Comparison of ENCODE assay signal across 8 cellular contexts in the genomic region with DNA sequence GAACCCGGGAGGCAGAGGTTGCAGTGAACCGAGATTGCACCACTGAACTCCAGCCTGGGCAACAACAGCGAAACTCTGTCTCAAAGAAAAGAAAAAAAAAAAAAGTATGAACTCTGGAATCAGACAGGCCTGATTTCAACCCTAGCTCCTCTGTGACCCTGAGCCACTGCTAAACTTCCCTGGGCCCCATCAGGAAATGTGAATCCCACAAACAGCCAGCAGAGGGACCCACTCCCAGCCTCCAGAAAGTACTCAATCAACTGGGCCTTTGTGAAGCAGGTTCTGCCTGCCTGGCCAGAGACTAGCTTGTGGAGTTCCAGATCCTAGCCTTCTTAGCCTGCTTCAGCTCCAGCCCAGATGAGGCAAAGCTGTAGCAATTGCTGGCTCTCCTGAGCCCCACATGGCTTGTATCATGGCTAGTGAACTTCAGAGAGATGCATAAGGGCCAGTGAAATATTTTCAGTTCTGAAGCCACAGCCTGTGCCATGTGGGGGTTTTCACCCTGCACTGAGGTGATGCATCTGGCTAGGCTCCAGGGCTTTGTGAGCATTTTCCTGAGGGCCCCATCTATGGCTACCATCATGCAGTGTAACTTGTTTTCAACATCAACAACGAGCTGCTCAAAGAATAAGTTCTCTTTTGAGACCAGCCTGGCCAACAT. TPM values are rescaled to one million over a fixed set of nuclear protein-coding genes. Genes with fewer than 3 reads are reported as not detected.
A peak's percentile ranks its signal among the peaks of the same experiment; 100 is the strongest.
DNase-seq lines count a peak whose midpoint lies in the region; ATAC-seq, FAIRE-seq and TF ChIP-seq lines count a peak whose summit lies in the region.

No MANE protein-coding gene starts in this region.

- H3K9me3 ChIP-seq in A549 (no peaks in the 10 kb centered on the region), lower lobe of right lung (no peaks in the 10 kb centered on the region)

- H3K9me3 Mint-ChIP-seq in WTC11 = no peaks in the 10 kb centered on the region

- no peaks in the 10 kb centered on the region for H3K36me3 Mint-ChIP-seq in WTC11

- FAIRE-seq in A549 (lab: Jason Lieb, UNC) (no peak), GM12892 (lab: Jason Lieb, UNC) (peak; percentile 73)

- peaks cover 3% of the 10 kb centered on the region; the same call in 1 of the 2 replicates for H3K4me1 Mint-ChIP-seq in WTC11

- no peak overlapping the region for H3K27ac ChIP-seq in A549
- H3K27ac ChIP-seq in coronary artery = no peak overlapping the region
- no peak overlapping the region for H3K27ac ChIP-seq in lower lobe of right lung
- no peak overlapping the region for H3K27ac ChIP-seq in substantia nigra (ENCODE audit: low read depth, low read length, poor library complexity, severe bottlenecking)

- no peak for TF ChIP-seq EP300 in A549 (IDR thresholded peaks at IDR 0.05)

- H3K4me3 ChIP-seq in A549 (no peak overlapping the region), coronary artery (no peak overlapping the region), lower lobe of right lung (no peak overlapping the region)

- peak; percentile 46 to 56 for DNase-seq in A549 (ENCODE audit: low read depth in 1 of 2, low spot score in 1 of 2)
- no peak for DNase-seq in GM12892 (ENCODE audit: insufficient read length)
- DNase-seq in NCI-H146 (lab: John Stamatoyannopoulos, UW) = peak; percentile 45
- peak; percentile 48 for DNase-seq in WTC11 (ENCODE audit: low spot score)
- DNase-seq in coronary artery (ENCODE audit: low spot score) = no peak
- DNase-seq in lower lobe of right lung = peak; percentile 52
- DNase-seq in substantia nigra (lab: John Stamatoyannopoulos, UW) = peak in 38 of 49 donors; percentile 0 to 56 (median 19)

- intact Hi-C loops in lower lobe of right lung (cut with DNase I) = no loop called here

- H3K4me3 Mint-ChIP-seq in WTC11 = no peak overlapping the region

- TF ChIP-seq CTCF in A549 (IDR thresholded peaks at IDR 0.05) (peak; percentile 46), WTC11 (IDR thresholded peaks at IDR 0.05) (0 out of 2 replicates have a peak, but pooled peaks have one; percentile 23), coronary artery (IDR thresholded peaks at IDR 0.05) (peak; percentile 12), lower lobe of right lung (IDR thresholded peaks at IDR 0.05) (peak; percentile 57)

- CTCF ChIA-PET in A549 (lab: Yijun Ruan, JAX) = interaction anchor here (0.5 to 4.3 kb wide), 12 partner anchors 10 to 1100 kb away, joined by 3 to 40 read pairs (median 5); partner anchors contain the start of gene EOLA1
- CTCF ChIA-PET in WTC11 (lab: Charles Lee) = interaction anchor here (0.6 to 2.4 kb wide), 17 partner anchors 10 to 252 kb away, joined by 3 to 33 read pairs (median 4); partner anchors contain the start of gene EOLA1

- H3K4me2 ChIP-seq in A549 = no peak overlapping the region

- TF ChIP-seq RAD21 in A549 (conservative IDR thresholded peaks at IDR 0.05 in 1 of 2, IDR thresholded peaks at IDR 0.05 in 1 of 2) = peak; percentile 41 to 49; a peak in 4 of 5 replicates

- peak; percentile 83 to 94 for ATAC-seq in A549
- ATAC-seq in HG02798 (IDR thresholded peaks at IDR 0.05; ENCODE audit: poor library complexity, unreplicated experiment) = peak; percentile 87
- ATAC-seq in WTC11 = peak; percentile 89
- ATAC-seq in lower lobe of right lung = peak; percentile 75 to 84

- H3K27me3 Mint-ChIP-seq in WTC11 (ENCODE audit: low read depth) = peaks cover 19% of the 10 kb centered on the region

- no peaks in the 10 kb centered on the region for H3K36me3 ChIP-seq in lower lobe of right lung

- TF ChIP-seq POLR2A in A549 (IDR thresholded peaks at IDR 0.05; ENCODE audit: low read length) (no peak), GM12892 (IDR thresholded peaks at IDR 0.05; ENCODE audit: low read depth, low read length) (no peak)

- H3K27ac Mint-ChIP-seq in WTC11 = no peak overlapping the region

- H3K4me1 ChIP-seq in A549 (no peaks in the 10 kb centered on the region), lower lobe of right lung (no peaks in the 10 kb centered on the region)

- POLR2A ChIA-PET in A549 (lab: Yijun Ruan, JAX) (interaction anchor here (1.3 kb wide), 1 partner anchor 27 kb away, joined by 6 read pairs; the partner anchor contains the start of gene EOLA1), WTC11 (lab: Charles Lee) (interaction anchor here (1.2 kb wide), 1 partner anchor 27 kb away, joined by 6 read pairs; no protein-coding TSS in a partner anchor)

- no peaks in the 10 kb centered on the region for H3K27me3 ChIP-seq in lower lobe of right lung (ENCODE audit: low read depth)

- WGBS in A549 (ENCODE audit: missing lambda C conversion rate) = 80% methylated on average over 4 of the region's 4 CpGs

TF ChIP-seq in A549, 52 proteins besides CTCF, POLR2A, EP300 and RAD21:
- TF ChIP-seq SMC3 (IDR thresholded peaks at IDR 0.05) = peak; percentile 48; the same call in 2 of the 3 replicates
- no peak for TF ChIP-seq ELK1 (IDR thresholded peaks at IDR 0.05; ENCODE audit: low read depth, low read length)
- TF ChIP-seq RNF2 (IDR thresholded peaks at IDR 0.05; ENCODE audit: borderline replicate concordance, low read depth) = no peak

TF ChIP-seq in WTC11, 78 proteins besides CTCF, POLR2A, EP300 and RAD21:
- TF ChIP-seq, protein P1, sequence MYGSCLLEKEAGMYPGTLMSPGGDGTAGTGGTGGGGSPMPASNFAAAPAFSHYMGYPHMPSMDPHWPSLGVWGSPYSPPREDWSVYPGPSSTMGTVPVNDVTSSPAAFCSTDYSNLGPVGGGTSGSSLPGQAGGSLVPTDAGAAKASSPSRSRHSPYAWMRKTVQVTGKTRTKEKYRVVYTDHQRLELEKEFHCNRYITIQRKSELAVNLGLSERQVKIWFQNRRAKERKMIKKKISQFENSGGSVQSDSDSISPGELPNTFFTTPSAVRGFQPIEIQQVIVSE (CRISPR knock-in tag; IDR thresholded peaks at IDR 0.05; ENCODE audit: borderline replicate concordance) = no peak
- TF ChIP-seq JAZF1 (CRISPR knock-in tag; IDR thresholded peaks at IDR 0.05) (no peak), ZNF396 (CRISPR knock-in tag; IDR thresholded peaks at IDR 0.05; ENCODE audit: borderline replicate concordance) (no peak), OVOL2 (CRISPR knock-in tag; IDR thresholded peaks at IDR 0.05; ENCODE audit: borderline replicate concordance) (no peak), NFYB (CRISPR knock-in tag; conservative IDR thresholded peaks at IDR 0.05; ENCODE audit: low read depth) (no peak), ZSCAN18 (CRISPR knock-in tag; IDR thresholded peaks at IDR 0.05) (no peak), ZNF317 (CRISPR knock-in tag; IDR thresholded peaks at IDR 0.05; ENCODE audit: borderline replicate concordance, low read depth) (no peak), NR2C2 (CRISPR knock-in tag; IDR thresholded peaks at IDR 0.05) (no peak), ZNF671 (CRISPR knock-in tag; IDR thresholded peaks at IDR 0.05) (no peak)

RNA-seq across cellular contexts. Expression of gene IDS, which starts 7.2 kb away (rescaled TPM):
- polyA plus RNA-seq in A549 (2011; rRNA removed) (120 and 135 TPM in 2 replicates), A549 (2017; fragmentation: RNase III; extraction: RNeasy Plus Mini Kit Qiagen cat#74134 plus additional on column Dnase treatment) (40.6 to 46.8 TPM (median 44.5 TPM) in 3 replicates)
- polyA plus RNA-seq in A549 (2012; cell fraction: cytosol; rRNA removed) = 65.4 and 82.6 TPM in 2 replicates
- polyA plus RNA-seq in A549 (2012; cell fraction: nucleus; rRNA removed) = 51.1 and 56.5 TPM in 2 replicates
- 130 and 171 TPM in 2 replicates for polyA minus RNA-seq in A549 (2011; rRNA and poly(A)+ RNA removed)
- 52.7 TPM for polyA plus RNA-seq in GM12892 (2012; ENCODE audit: missing spikeins)
- total RNA-seq in WTC11 (2021) (13.3 to 21.7 TPM (median 18.0 TPM) in 3 replicates), lower lobe of right lung (88.6 TPM)

RNA-seq across cellular contexts. Expression of gene EOLA1, which starts 28.5 kb away (rescaled TPM):
- polyA plus RNA-seq in A549 (2011; rRNA removed) (23.3 and 26.0 TPM in 2 replicates), A549 (2017; fragmentation: RNase III; extraction: RNeasy Plus Mini Kit Qiagen cat#74134 plus additional on column Dnase treatment) (14.5 to 16.9 TPM (median 16.4 TPM) in 3 replicates)
- polyA plus RNA-seq in A549 (2012; cell fraction: cytosol; rRNA removed) = 15.5 and 16.2 TPM in 2 replicates
- 16.5 and 17.1 TPM in 2 replicates for polyA plus RNA-seq in A549 (2012; cell fraction: nucleus; rRNA removed)
- 11.8 and 12.7 TPM in 2 replicates for polyA minus RNA-seq in A549 (2011; rRNA and poly(A)+ RNA removed)
- 21.4 TPM for polyA plus RNA-seq in GM12892 (2012; ENCODE audit: missing spikeins)
- total RNA-seq in WTC11 (2021) (5.4 to 7.7 TPM (median 6.1 TPM) in 3 replicates), lower lobe of right lung (19.8 TPM)

RNA-seq across cellular contexts. Expression of gene HSFX3, which starts 37.4 kb away (rescaled TPM):
- polyA plus RNA-seq in A549 (2011; rRNA removed) (not detected in 2 replicates), A549 (2017; fragmentation: RNase III; extraction: RNeasy Plus Mini Kit Qiagen cat#74134 plus additional on column Dnase treatment) (not detected in 3 replicates)
- not detected in 2 replicates for polyA plus RNA-seq in A549 (2012; cell fraction: cytosol; rRNA removed)
- not detected in 2 replicates for polyA plus RNA-seq in A549 (2012; cell fraction: nucleus; rRNA removed)
- not detected in 2 replicates for polyA minus RNA-seq in A549 (2011; rRNA and poly(A)+ RNA removed)
- 0.34 TPM for polyA plus RNA-seq in GM12892 (2012; ENCODE audit: missing spikeins)
- total RNA-seq in WTC11 (2021) (not detected in 3 replicates), lower lobe of right lung (not detected)

Comparison
In these comparisons a context has a peak if more than half of its experiments do, and no peak if none do; other contexts are left out.
1. DNase-seq: peak in A549 (2 of 2), NCI-H146 (single experiment), WTC11 (single experiment), lower lobe of right lung (single experiment) and substantia nigra (38 of 49); none in GM12892 (single experiment) and coronary artery (single experiment).
2. Of the 8 proteins assayed by ChIP-seq in both WTC11 and A549: peak only in WTC11: none; only in A549: none; in both: CTCF; in neither: 7.
3. Peak in every context shown above with its lines, with median percentiles within 50 percentile points of each other: ATAC-seq and CTCF ChIP-seq.